In genomic region chr9:113056191-113057106, GRCh38 we compare ENCODE assay signal across 8 cellular contexts. TPM values are rescaled to one million over a fixed set of nuclear protein-coding genes. Genes with fewer than 3 reads are reported as not detected.
DNase-seq lines count a peak whose midpoint lies in the region; ATAC-seq and TF ChIP-seq lines count a peak whose summit lies in the region.

TSS of gene ZFP37 (minus strand) at chr9:113056724. CDS start at chr9:113056688, 36 bp downstream.

- peak; percentile 89 for DNase-seq in NCI-H524 treated with DMSO at 0.1 percent for 48 hours (lab: John Stamatoyannopoulos, UW)
- peak; percentile 80 for DNase-seq in activated CD8-positive, alpha-beta memory T cell treated with anti-CD3 and anti-CD28 coated beads, Interleukin-2, amount 10 ng/mL, durations not matched to agents 7 days and 5 days
- DNase-seq in endodermal cell = peak; percentile 97
- peak; percentile 96 for DNase-seq in medulla oblongata (ENCODE audit: extremely low spot score)
- DNase-seq in stimulated activated CD4-positive, alpha-beta T cell treated with anti-CD3 and anti-CD28 coated beads, TNF-alpha, amount 100 ng/mL, for 24 hours (ENCODE audit: low read depth in 3 of 3) = peak; percentile 47 to 74 (median 65)

- H3K27me3 Mint-ChIP-seq in activated CD8-positive, alpha-beta memory T cell treated with anti-CD3 and anti-CD28 coated beads, Interleukin-2, amount 10 ng/mL, durations not matched to agents 7 days and 5 days = no peaks in the 10 kb centered on the region
- H3K27me3 Mint-ChIP-seq in endodermal cell (ENCODE audit: insufficient read depth) = peaks cover 20% of the 10 kb centered on the region

- H3K4me3 ChIP-seq in endodermal cell (ENCODE audit: low read length) = peak within 1 kb of the TSS; percentile 94

- H3K4me1 Mint-ChIP-seq in activated CD8-positive, alpha-beta memory T cell treated with anti-CD3 and anti-CD28 coated beads, Interleukin-2, amount 10 ng/mL, durations not matched to agents 7 days and 5 days = no peaks in the 10 kb centered on the region
- H3K4me1 Mint-ChIP-seq in endodermal cell = no peaks in the 10 kb centered on the region

- WGBS in endodermal cell (ENCODE audit: insufficient coverage in 1 of 2, insufficient read length in 1 of 2), 2 experiments = 7 to 12% methylated on average over 24 to 62 of the region's 62 CpGs

- H3K9ac ChIP-seq in endodermal cell (ENCODE audit: extremely low read depth, low read length, poor library complexity, severe bottlenecking) = peak within 1 kb of the TSS; percentile 68

- peak within 1 kb of the TSS; percentile 45 for H3K27ac ChIP-seq in endodermal cell (ENCODE audit: low read depth, low read length)

- ATAC-seq in GM18520 (IDR thresholded peaks at IDR 0.05; ENCODE audit: unreplicated experiment) (peak; percentile 98), HG03108 (IDR thresholded peaks at IDR 0.05; ENCODE audit: unreplicated experiment) (peak; percentile 64), HG02884 (IDR thresholded peaks at IDR 0.05; ENCODE audit: unreplicated experiment) (no peak)
- ATAC-seq in activated CD8-positive, alpha-beta memory T cell treated with anti-CD3 and anti-CD28 coated beads, Interleukin-2, amount 10 ng/mL, durations not matched to agents 7 days and 5 days = peak; percentile 97

- TF ChIP-seq CTCF in endodermal cell (conservative IDR thresholded peaks at IDR 0.05) = no peak

- no peaks in the 10 kb centered on the region for H3K4me1 ChIP-seq in endodermal cell (ENCODE audit: control insufficient read depth, insufficient read depth, low read length)

- H3K9me3 ChIP-seq in endodermal cell (ENCODE audit: control insufficient read depth, low read length) = peaks cover 52% of the 10 kb centered on the region

- CTCF ChIA-PET in activated CD8-positive, alpha-beta memory T cell treated with anti-CD3 and anti-CD28 coated beads, Interleukin-2, amount 10 ng/mL, durations not matched to agents 7 days and 5 days (lab: Charles Lee) = no interaction called here

- peaks cover 6% of the 10 kb centered on the region for H3K36me3 Mint-ChIP-seq in activated CD8-positive, alpha-beta memory T cell treated with anti-CD3 and anti-CD28 coated beads, Interleukin-2, amount 10 ng/mL, durations not matched to agents 7 days and 5 days
- no peaks in the 10 kb centered on the region for H3K36me3 Mint-ChIP-seq in endodermal cell (ENCODE audit: low read depth)

- H3K4me3 Mint-ChIP-seq in activated CD8-positive, alpha-beta memory T cell treated with anti-CD3 and anti-CD28 coated beads, Interleukin-2, amount 10 ng/mL, durations not matched to agents 7 days and 5 days = no peak within 1 kb of the TSS
- H3K4me3 Mint-ChIP-seq in endodermal cell = no peak within 1 kb of the TSS

- no peak within 1 kb of the TSS for H3K27ac Mint-ChIP-seq in activated CD8-positive, alpha-beta memory T cell treated with anti-CD3 and anti-CD28 coated beads, Interleukin-2, amount 10 ng/mL, durations not matched to agents 7 days and 5 days
- H3K27ac Mint-ChIP-seq in endodermal cell = no peak within 1 kb of the TSS

- no peaks in the 10 kb centered on the region for H3K36me3 ChIP-seq in endodermal cell (ENCODE audit: control insufficient read depth, insufficient read depth, low read length)

- peaks cover 9% of the 10 kb centered on the region for H3K9me3 Mint-ChIP-seq in activated CD8-positive, alpha-beta memory T cell treated with anti-CD3 and anti-CD28 coated beads, Interleukin-2, amount 10 ng/mL, durations not matched to agents 7 days and 5 days (ENCODE audit: low read depth)
- H3K9me3 Mint-ChIP-seq in endodermal cell = peaks cover 13% of the 10 kb centered on the region

- no peaks in the 10 kb centered on the region for H3K27me3 ChIP-seq in endodermal cell (ENCODE audit: control insufficient read depth, insufficient read depth, low read length, poor library complexity, severe bottlenecking)

RNA-seq across cellular contexts. Expression of gene ZFP37, which starts in this region (rescaled TPM):
- total RNA-seq in activated CD8-positive, alpha-beta memory T cell treated with anti-CD3 and anti-CD28 coated beads, Interleukin-2, amount 10 ng/mL, durations not matched to agents 7 days and 5 days = 1 to 10 TPM in 1 of 2 experiments, under 1 TPM in 1; 0.77 to 1.1 TPM
- total RNA-seq in endodermal cell = 1 to 10 TPM; 4.2 to 4.7 TPM
- 8.6 TPM for polyA plus RNA-seq in endodermal cell (2013, experiment 1 of 2)
- polyA plus RNA-seq in endodermal cell (2013, experiment 2 of 2) = 9.1 TPM
